Comparison of ENCODE assay signal across 1 cellular context in genomic region chr12:10722502-10722904, GRCh38.
TF ChIP-seq lines count a peak whose summit lies in the region.

No MANE protein-coding gene starts in this region.

TF ChIP-seq in K562, 482 proteins besides CTCF, POLR2A, EP300 and RAD21 (continued from another document):
- 0 out of 6 replicates have a peak, but pooled peaks of 1 of the 3 experiments have one; percentile 38 for TF ChIP-seq ZBTB11 (CRISPR knock-in tag; IDR thresholded peaks at IDR 0.05)
- TF ChIP-seq ZFP30 (CRISPR knock-in tag; IDR thresholded peaks at IDR 0.05; ENCODE audit: borderline replicate concordance) = no peak
- 0 out of 2 replicates have a peak, but pooled peaks have one; percentile 8 for TF ChIP-seq NKRF (IDR thresholded peaks at IDR 0.05; ENCODE audit: borderline replicate concordance)
- TF ChIP-seq ZBTB7A (IDR thresholded peaks at IDR 0.05; ENCODE audit: borderline replicate concordance, control insufficient read depth, low read depth, low read length) = peak; percentile 52; the same call in 1 of the 2 replicates
- TF ChIP-seq MNT (conservative IDR thresholded peaks at IDR 0.05) = peak; percentile 53 to 73; a peak in 2 of 4 replicates
- TF ChIP-seq RB1 (IDR thresholded peaks at IDR 0.05; ENCODE audit: low read depth) = 0 out of 2 replicates have a peak, but pooled peaks have one; percentile 38
- TF ChIP-seq RBFOX2 (IDR thresholded peaks at IDR 0.05; ENCODE audit: low read depth, low read length) = peak; percentile 84
- 0 out of 2 replicates have a peak, but pooled peaks have one; percentile 14 for TF ChIP-seq FOSL1 (tag; conservative IDR thresholded peaks at IDR 0.05)
- no peak for TF ChIP-seq PYGO2 (tag; IDR thresholded peaks at IDR 0.05)
- TF ChIP-seq TEAD4 (IDR thresholded peaks at IDR 0.05; ENCODE audit: low read length) = no peak
- TF ChIP-seq TEAD4 (CRISPR knock-in tag; IDR thresholded peaks at IDR 0.05; ENCODE audit: borderline replicate concordance) = no peak
- TF ChIP-seq HDAC1 (IDR thresholded peaks at IDR 0.05) = 0 out of 4 replicates have a peak, but pooled peaks of 1 of the 2 experiments have one; percentile 4
- peak; percentile 32 for TF ChIP-seq RBBP5 (IDR thresholded peaks at IDR 0.05; ENCODE audit: borderline replicate concordance, insufficient read depth, low read length, poor library complexity, severe bottlenecking)
- peak; percentile 69 for TF ChIP-seq HNRNPLL (IDR thresholded peaks at IDR 0.05; ENCODE audit: low read depth, low read length, poor library complexity, severe bottlenecking)
- TF ChIP-seq MTA1 (IDR thresholded peaks at IDR 0.05; ENCODE audit: borderline replicate concordance) = no peak
- 0 out of 4 replicates have a peak, but pooled peaks of 1 of the 2 experiments have one; percentile 12 for TF ChIP-seq NRF1 (conservative IDR thresholded peaks at IDR 0.05 in 1 of 2, IDR thresholded peaks at IDR 0.05 in 1 of 2)
- TF ChIP-seq ZNF133 (CRISPR knock-in tag; IDR thresholded peaks at IDR 0.05) = no peak
- peak; percentile 4; the same call in 1 of the 2 replicates for TF ChIP-seq GABPB1 (CRISPR knock-in tag; IDR thresholded peaks at IDR 0.05)
- no peak for TF ChIP-seq MXD1 (CRISPR knock-in tag; IDR thresholded peaks at IDR 0.05; ENCODE audit: borderline replicate concordance, poor library complexity, severe bottlenecking)
- TF ChIP-seq MAFG (tag; conservative IDR thresholded peaks at IDR 0.05) = no peak
- TF ChIP-seq ZBTB1 (CRISPR knock-in tag; IDR thresholded peaks at IDR 0.05; ENCODE audit: borderline replicate concordance, low read depth) = 0 out of 2 replicates have a peak, but pooled peaks have one; percentile 24
- TF ChIP-seq ZBTB12 (CRISPR knock-in tag; IDR thresholded peaks at IDR 0.05) = no peak
TF ChIP-seq in K562: peak in this region for 18.
